33 cellular contexts compared by ENCODE assay signal in genomic region chr15:68023307-68024101, GRCh38.
"Had no signal": no experiment of that assay in that cellular context is flagged by ENCODE, and none has a peak within 500 bp of the region (broad histone marks: within the 10 kb centered on the region; RNA-seq: fewer than 3 reads in every experiment).

No MANE protein-coding gene starts in this region.

- H3K27ac ChIP-seq: body of pancreas, esophagus squamous epithelium, gastroesophageal sphincter, WERI-Rb-1 had no signal

- H3K27me3 Mint-ChIP-seq: activated naive CD4-positive, alpha-beta T cell treated with anti-CD3 and anti-CD28 coated beads, Interleukin-2, amount 50 U/mL, for 24 hours; activated naive CD8-positive, alpha-beta T cell treated with anti-CD3 and anti-CD28 coated beads for 36 hours; activated naive CD8-positive, alpha-beta T cell treated with anti-CD3 and anti-CD28 coated beads, Interleukin-2, amount 50 U/mL, for 24 hours had no signal

- H3K36me3 Mint-ChIP-seq: activated naive CD4-positive, alpha-beta T cell treated with anti-CD3 and anti-CD28 coated beads, Interleukin-2, amount 50 U/mL, for 24 hours; activated naive CD8-positive, alpha-beta T cell treated with anti-CD3 and anti-CD28 coated beads for 36 hours had no signal

- H3K4me3 ChIP-seq: adrenal gland, body of pancreas, esophagus squamous epithelium, gastroesophageal sphincter had no signal

- H3K4me1 ChIP-seq: adrenal gland, esophagus squamous epithelium, gastroesophageal sphincter had no signal

- H3K27ac Mint-ChIP-seq: activated B cell treated with CpG ODN at 0.5 μM for 24 hours; activated CD8-positive, alpha-beta T cell treated with anti-CD3 and anti-CD28 coated beads for 36 hours; activated naive CD4-positive, alpha-beta T cell treated with anti-CD3 and anti-CD28 coated beads for 36 hours; activated naive CD4-positive, alpha-beta T cell treated with anti-CD3 and anti-CD28 coated beads, Interleukin-2, amount 50 U/mL, for 24 hours; activated naive CD8-positive, alpha-beta T cell treated with anti-CD3 and anti-CD28 coated beads for 36 hours; activated naive CD8-positive, alpha-beta T cell treated with anti-CD3 and anti-CD28 coated beads, Interleukin-2, amount 50 U/mL, for 24 hours; activated T-helper 1 cell treated with anti-CD3 and anti-CD28 coated beads, Interleukin-12 subunit alpha, Interleukin-12 subunit beta, Interleukin-2, Interleukin-4 antibody, amounts not matched to agents 30 ng/mL and 10 ng/mL and 1 ng/mL, durations not matched to agents 14 hours and 24 hours and 36 hours; activated T-helper 2 cell treated with anti-CD3 and anti-CD28 coated beads, Interferon-gamma antibody, Interleukin-2, Interleukin-4, amounts not matched to agents 10 μg/mL and 5 μg/mL and 100 μg/mL, durations not matched to agents 14 hours and 24 hours and 36 hours; effector memory CD8-positive, alpha-beta T cell; T-helper 17 cell; T-helper 2 cell treated with Interferon-gamma antibody and Interleukin-4, amounts not matched to agents 5 μg/mL and 100 μg/mL, for 36 hours had no signal

- H3K36me3 ChIP-seq: adrenal gland, esophagus squamous epithelium, gastroesophageal sphincter, WERI-Rb-1 had no signal

- ATAC-seq: activated CD4-positive, CD25-positive, alpha-beta regulatory T cell treated with anti-CD3 and anti-CD28 coated beads, Interleukin-2, amount 50 U/mL, for 24 hours; activated CD8-positive, alpha-beta T cell treated with anti-CD3 and anti-CD28 coated beads for 36 hours; activated naive CD8-positive, alpha-beta T cell treated with anti-CD3 and anti-CD28 coated beads, Interleukin-2, amount 50 U/mL, for 24 hours; activated T-cell treated with anti-CD3 and anti-CD28 coated beads, Interleukin-2, amount 50 U/mL, for 4 hours; body of pancreas; effector memory CD8-positive, alpha-beta T cell; gastroesophageal sphincter; T-helper 17 cell had no signal

- H3K9me3 ChIP-seq: adrenal gland, body of pancreas, esophagus squamous epithelium, gastroesophageal sphincter had no signal

- H3K4me1 Mint-ChIP-seq: activated naive CD4-positive, alpha-beta T cell treated with anti-CD3 and anti-CD28 coated beads, Interleukin-2, amount 50 U/mL, for 24 hours had no signal

- H3K9me3 Mint-ChIP-seq: activated B cell treated with CpG ODN at 0.5 μM for 24 hours; activated CD8-positive, alpha-beta T cell treated with anti-CD3 and anti-CD28 coated beads for 36 hours; activated naive CD4-positive, alpha-beta T cell treated with anti-CD3 and anti-CD28 coated beads for 36 hours; activated naive CD4-positive, alpha-beta T cell treated with anti-CD3 and anti-CD28 coated beads, Interleukin-2, amount 50 U/mL, for 24 hours; activated naive CD8-positive, alpha-beta T cell treated with anti-CD3 and anti-CD28 coated beads for 36 hours; activated naive CD8-positive, alpha-beta T cell treated with anti-CD3 and anti-CD28 coated beads, Interleukin-2, amount 50 U/mL, for 24 hours; activated T-cell treated with anti-CD3 and anti-CD28 coated beads, Interleukin-2, amount 50 U/mL, for 4 hours; activated T-helper 1 cell treated with anti-CD3 and anti-CD28 coated beads, Interleukin-12 subunit alpha, Interleukin-12 subunit beta, Interleukin-2, Interleukin-4 antibody, amounts not matched to agents 30 ng/mL and 10 ng/mL and 1 ng/mL, durations not matched to agents 14 hours and 24 hours and 36 hours; activated T-helper 2 cell treated with anti-CD3 and anti-CD28 coated beads, Interferon-gamma antibody, Interleukin-2, Interleukin-4, amounts not matched to agents 10 μg/mL and 5 μg/mL and 100 μg/mL, durations not matched to agents 14 hours and 24 hours and 36 hours; effector memory CD8-positive, alpha-beta T cell; T-helper 2 cell treated with Interferon-gamma antibody and Interleukin-4, amounts not matched to agents 5 μg/mL and 100 μg/mL, for 36 hours had no signal

- H3K4me3 Mint-ChIP-seq: activated B cell treated with CpG ODN at 0.5 μM for 24 hours; activated CD8-positive, alpha-beta T cell treated with anti-CD3 and anti-CD28 coated beads for 36 hours; activated naive CD4-positive, alpha-beta T cell treated with anti-CD3 and anti-CD28 coated beads for 36 hours; activated naive CD4-positive, alpha-beta T cell treated with anti-CD3 and anti-CD28 coated beads, Interleukin-2, amount 50 U/mL, for 24 hours; activated naive CD8-positive, alpha-beta T cell treated with anti-CD3 and anti-CD28 coated beads for 36 hours; activated naive CD8-positive, alpha-beta T cell treated with anti-CD3 and anti-CD28 coated beads, Interleukin-2, amount 50 U/mL, for 24 hours; activated T-cell treated with anti-CD3 and anti-CD28 coated beads, Interleukin-2, amount 50 U/mL, for 4 hours; activated T-helper 1 cell treated with anti-CD3 and anti-CD28 coated beads, Interleukin-12 subunit alpha, Interleukin-12 subunit beta, Interleukin-2, Interleukin-4 antibody, amounts not matched to agents 30 ng/mL and 10 ng/mL and 1 ng/mL, durations not matched to agents 14 hours and 24 hours and 36 hours; effector memory CD8-positive, alpha-beta T cell; T-helper 17 cell; T-helper 2 cell treated with Interferon-gamma antibody and Interleukin-4, amounts not matched to agents 5 μg/mL and 100 μg/mL, for 36 hours had no signal

- H3K27me3 ChIP-seq: adrenal gland, body of pancreas, esophagus squamous epithelium, gastroesophageal sphincter had no signal

- DNase-seq: activated B cell treated with CpG ODN at 0.5 μM for 24 hours; activated CD4-positive, alpha-beta T cell treated with anti-CD3 and anti-CD28 coated beads for 48 hours; activated CD4-positive, alpha-beta T cell treated with anti-CD3 and anti-CD28 coated beads, Interleukin-2, amount 50 U/mL, for 1 hour; activated CD4-positive, alpha-beta T cell treated with anti-CD3 and anti-CD28 coated beads, Interleukin-2, amount 50 U/mL, for 48 hours; activated CD8-positive, alpha-beta memory T cell treated with anti-CD3 and anti-CD28 coated beads for 24 hours; activated CD8-positive, alpha-beta T cell treated with anti-CD3 and anti-CD28 coated beads for 36 hours; activated effector memory CD4-positive, alpha-beta T cell treated with anti-CD3 and anti-CD28 coated beads, Interleukin-2, amount 50 U/mL, for 16 hours; activated naive CD4-positive, alpha-beta T cell treated with anti-CD3 and anti-CD28 coated beads for 36 hours; activated naive CD8-positive, alpha-beta T cell treated with anti-CD3 and anti-CD28 coated beads for 36 hours; activated naive CD8-positive, alpha-beta T cell treated with anti-CD3 and anti-CD28 coated beads, Interleukin-2, amount 50 U/mL, for 24 hours; activated T-cell treated with anti-CD3 and anti-CD28 coated beads, Interleukin-2, amount 50 U/mL, for 4 hours; adrenal gland; amygdala; aorta; body of pancreas; caudate nucleus; cortex of kidney; dermis blood vessel endothelial cell; effector CD4-positive, alpha-beta T cell; effector memory CD8-positive, alpha-beta T cell; erythroblast; esophagus squamous epithelium; foreskin melanocyte; T-helper 1 cell; T-helper 17 cell; T1000; WERI-Rb-1 had no signal
